Comparison of ENCODE assay signal across 13 cellular contexts in genomic region chr5:89071101-89071940, GRCh38.
A peak's percentile ranks its signal among the peaks of the same experiment; 100 is the strongest.
DNase-seq lines count a peak whose midpoint lies in the region; ATAC-seq and TF ChIP-seq lines count a peak whose summit lies in the region.
"Had no signal": no experiment of that assay in that cellular context is flagged by ENCODE, and none has a peak within 500 bp of the region (broad histone marks: within the 10 kb centered on the region; RNA-seq: fewer than 3 reads in every experiment).

No MANE protein-coding gene starts in this region.

- no peak overlapping the region for H3K9ac ChIP-seq in OCI-LY1 (ENCODE audit: low read length)

- H3K36me3 Mint-ChIP-seq in activated T-helper 17 cell treated with anti-CD3 and anti-CD28 coated beads, Interleukin-2, amount 50 U/mL, for 72 hours (ENCODE audit: low read depth), result no peaks in the 10 kb centered on the region
- no peaks in the 10 kb centered on the region for H3K36me3 Mint-ChIP-seq in T-cell
- H3K36me3 Mint-ChIP-seq: naive thymus-derived CD4-positive, alpha-beta T cell had no signal

- POLR2A ChIA-PET in RWPE1 (lab: Yijun Ruan, JAX; ENCODE audit: low non-redundant PET) (no interaction called here), T-cell (lab: Charles Lee) (no interaction called here)

- no peak overlapping the region for H3K27ac Mint-ChIP-seq in activated T-helper 17 cell treated with anti-CD3 and anti-CD28 coated beads, Interleukin-2, amount 50 U/mL, for 72 hours
- no peak overlapping the region for H3K27ac Mint-ChIP-seq in T-cell
- H3K27ac Mint-ChIP-seq: activated T-helper 1 cell treated with anti-CD3 and anti-CD28 coated beads, Interleukin-12 subunit alpha, Interleukin-12 subunit beta, Interleukin-2, Interleukin-4 antibody, amounts not matched to agents 30 ng/mL and 10 ng/mL and 1 ng/mL, durations not matched to agents 14 hours and 24 hours and 36 hours; naive thymus-derived CD4-positive, alpha-beta T cell had no signal

- no peaks in the 10 kb centered on the region for H3F3A ChIP-seq in OCI-LY1 (ENCODE audit: insufficient read depth, low read length)

- H3K4me2 ChIP-seq in OCI-LY1 (ENCODE audit: low read length), result no peak overlapping the region; the same call in 1 of the 2 replicates

- H3K27me3 ChIP-seq in OCI-LY1 (ENCODE audit: insufficient read depth, low read length), result no peaks in the 10 kb centered on the region
- H3K27me3 ChIP-seq: colonic mucosa had no signal

- H3K4me1 Mint-ChIP-seq in activated T-helper 17 cell treated with anti-CD3 and anti-CD28 coated beads, Interleukin-2, amount 50 U/mL, for 72 hours, result no peaks in the 10 kb centered on the region
- H3K4me1 Mint-ChIP-seq in T-cell, result no peaks in the 10 kb centered on the region

- no peaks in the 10 kb centered on the region for H4K20me1 ChIP-seq in OCI-LY1 (ENCODE audit: insufficient read depth, low read length)

- H3K4me3 ChIP-seq in GM12865 (ENCODE audit: low read depth, low read length) (peak overlapping the region; percentile 64), OCI-LY1 (ENCODE audit: low read depth, low read length, poor library complexity, severe bottlenecking) (no peak overlapping the region)
- H3K4me3 ChIP-seq: colonic mucosa had no signal

- CTCF ChIA-PET in RWPE1 (lab: Yijun Ruan, JAX), result interaction anchor here (0.6 kb wide), 1 partner anchor 1151 kb away, joined by 3 read pairs; no protein-coding TSS in a partner anchor
- CTCF ChIA-PET in T-cell (lab: Charles Lee), result interaction anchor here in 1 of 2 donors (0.9 kb wide), 1 partner anchor 14 kb away, joined by 3 read pairs; no protein-coding TSS in a partner anchor

- H3K9me2 ChIP-seq in OCI-LY1 (ENCODE audit: low read depth, low read length), result no peaks in the 10 kb centered on the region

- no peaks in the 10 kb centered on the region for H3K36me3 ChIP-seq in OCI-LY1 (ENCODE audit: insufficient read depth, low read length)
- H3K36me3 ChIP-seq: colonic mucosa had no signal

- peak overlapping the region; percentile 97 for H2AFZ ChIP-seq in OCI-LY1 (ENCODE audit: low read length)

- H3K4me3 Mint-ChIP-seq in activated T-helper 17 cell treated with anti-CD3 and anti-CD28 coated beads, Interleukin-2, amount 50 U/mL, for 72 hours, result no peak overlapping the region
- no peak overlapping the region for H3K4me3 Mint-ChIP-seq in T-cell
- H3K4me3 Mint-ChIP-seq: activated T-helper 1 cell treated with anti-CD3 and anti-CD28 coated beads, Interleukin-12 subunit alpha, Interleukin-12 subunit beta, Interleukin-2, Interleukin-4 antibody, amounts not matched to agents 30 ng/mL and 10 ng/mL and 1 ng/mL, durations not matched to agents 14 hours and 24 hours and 36 hours; naive thymus-derived CD4-positive, alpha-beta T cell had no signal

- H3K9me3 ChIP-seq in OCI-LY1 (ENCODE audit: low read length), result no peaks in the 10 kb centered on the region
- H3K9me3 ChIP-seq: colonic mucosa had no signal

- DNase-seq in GM12865 (ENCODE audit: low read depth) (peak; percentile 52), RWPE1 (ENCODE audit: low spot score) (no peak), T-cell (no peak)
- DNase-seq in activated CD4-positive, alpha-beta T cell treated with anti-CD3 and anti-CD28 coated beads, Interleukin-2, amount 50 U/mL, for 4 hours, result no peak
- DNase-seq: colonic mucosa; glutamatergic neuron; KG1; naive thymus-derived CD4-positive, alpha-beta T cell had no signal

- ATAC-seq in GM19452 (IDR thresholded peaks at IDR 0.05; ENCODE audit: unreplicated experiment), result peak; percentile 85
- peak; percentile 88 for ATAC-seq in HG02943 (IDR thresholded peaks at IDR 0.05; ENCODE audit: low read depth, unreplicated experiment)
- no peak for ATAC-seq in activated T-helper 17 cell treated with anti-CD3 and anti-CD28 coated beads, Interleukin-2, amount 50 U/mL, for 72 hours (replicated peaks)
- no peak for ATAC-seq in T-cell (replicated peaks in 1 of 4)
- ATAC-seq: naive thymus-derived CD4-positive, alpha-beta T cell had no signal

- H3K79me2 ChIP-seq in OCI-LY1 (ENCODE audit: insufficient read depth, low read length), result no peaks in the 10 kb centered on the region

- H3K27ac ChIP-seq in OCI-LY1 (ENCODE audit: low read depth, low read length, poor library complexity, severe bottlenecking), result no peak overlapping the region
- no peak overlapping the region for H3K27ac ChIP-seq in RWPE1
- H3K27ac ChIP-seq: colonic mucosa had no signal

- peaks cover 6% of the 10 kb centered on the region for H3K27me3 Mint-ChIP-seq in activated T-helper 17 cell treated with anti-CD3 and anti-CD28 coated beads, Interleukin-2, amount 50 U/mL, for 72 hours
- H3K27me3 Mint-ChIP-seq in T-cell, result no peaks in the 10 kb centered on the region

- no peak for TF ChIP-seq CTCF in GM12865 (IDR thresholded peaks at IDR 0.05; ENCODE audit: insufficient read depth, low read depth, low read length, missing control alignments)
- TF ChIP-seq CTCF in OCI-LY1 (IDR thresholded peaks at IDR 0.05; ENCODE audit: low read length), result no peak
- TF ChIP-seq CTCF in RWPE1 (conservative IDR thresholded peaks at IDR 0.05; ENCODE audit: low read depth), result no peak

- H3K9me3 Mint-ChIP-seq in activated T-helper 17 cell treated with anti-CD3 and anti-CD28 coated beads, Interleukin-2, amount 50 U/mL, for 72 hours, result no peaks in the 10 kb centered on the region
- no peaks in the 10 kb centered on the region for H3K9me3 Mint-ChIP-seq in T-cell
- H3K9me3 Mint-ChIP-seq: activated T-helper 1 cell treated with anti-CD3 and anti-CD28 coated beads, Interleukin-12 subunit alpha, Interleukin-12 subunit beta, Interleukin-2, Interleukin-4 antibody, amounts not matched to agents 30 ng/mL and 10 ng/mL and 1 ng/mL, durations not matched to agents 14 hours and 24 hours and 36 hours had no signal

- peaks cover 17% of the 10 kb centered on the region for H3K4me1 ChIP-seq in OCI-LY1 (ENCODE audit: insufficient read depth, low read length, severe bottlenecking)
- H3K4me1 ChIP-seq: colonic mucosa had no signal

Comparison
In these comparisons a context has a peak if more than half of its experiments do, and no peak if none do; other contexts are left out.
1. ATAC-seq: peak in GM19452 (single experiment) and HG02943 (single experiment); none in activated T-helper 17 cell treated with anti-CD3 and anti-CD28 coated beads, Interleukin-2, amount 50 U/mL, for 72 hours (single experiment) and T-cell (0 of 4).